In the genomic region with DNA sequence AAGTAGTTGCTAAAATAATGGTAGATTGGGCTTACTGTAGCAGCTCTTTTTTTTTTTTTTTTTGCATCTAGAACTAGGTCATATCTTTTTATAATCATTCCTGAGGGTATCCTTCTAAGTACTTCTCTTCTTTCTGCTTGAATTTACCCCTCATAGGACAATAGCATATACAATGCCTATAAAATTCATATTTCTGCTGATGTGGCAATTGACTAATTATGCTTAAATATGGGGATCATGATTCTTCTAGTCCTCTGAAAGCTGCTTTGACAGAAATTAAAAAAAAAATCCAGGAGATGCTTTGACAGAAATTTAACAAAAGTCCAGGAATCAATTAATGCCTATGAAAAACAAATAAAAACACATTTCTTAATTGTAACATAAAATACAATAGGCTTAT, we compare ENCODE assay signal across 31 cellular contexts.
"Had no signal": no experiment of that assay in that cellular context is flagged by ENCODE, and none has a peak within 500 bp of the region (broad histone marks: within the 10 kb centered on the region; RNA-seq: fewer than 3 reads in every experiment).

No MANE protein-coding gene starts in this region.

- H3K27me3 ChIP-seq: neural progenitor cell, ovary, spleen, suprapubic skin, testis, tibial artery, transverse colon, upper lobe of right lung, vagina had no signal

- H3K36me3 Mint-ChIP-seq: natural killer cell; neural progenitor cell; stimulated activated memory B cell treated with anti-CD40 and anti-IgM and Interleukin-4, amounts not matched to agents 10 μg/mL and 1 μg/mL and 100 μg/mL, for 72 hours; type B pancreatic cell had no signal

- H2AFZ ChIP-seq: neural progenitor cell, parathyroid adenoma had no signal

- H3K4me3 Mint-ChIP-seq: natural killer cell; nephron; neural progenitor cell; stimulated activated memory B cell treated with anti-CD40 and anti-IgM and Interleukin-4, amounts not matched to agents 10 μg/mL and 1 μg/mL and 100 μg/mL, for 72 hours; stimulated activated naive CD8-positive, alpha-beta T cell treated with anti-CD3 and anti-CD28 coated beads, Interleukin-15, amount 100 ng/mL, for 72 hours; type B pancreatic cell had no signal

- H3K9me3 ChIP-seq: ovary, suprapubic skin, testis, tibial artery, transverse colon, upper lobe of right lung, vagina had no signal

- ATAC-seq: natural killer cell; psoas muscle; right cardiac atrium; sciatic nerve; stimulated activated memory B cell treated with anti-CD40 and anti-IgM and Interleukin-4, amounts not matched to agents 10 μg/mL and 1 μg/mL and 100 μg/mL, for 72 hours; stimulated activated naive CD8-positive, alpha-beta T cell treated with anti-CD3 and anti-CD28 coated beads, Interleukin-15, amount 100 ng/mL, for 72 hours; stimulated activated naive CD8-positive, alpha-beta T cell treated with anti-CD3 and anti-CD28 coated beads, Interleukin-15, Interleukin-2, amounts not matched to agents 100 U/mL and 50 U/mL, for 24 hours; upper lobe of right lung had no signal

- H3K9me3 Mint-ChIP-seq: nephron, neural progenitor cell had no signal

- H3K4me2 ChIP-seq: neural progenitor cell, smooth muscle cell had no signal

- H3K36me3 ChIP-seq: neural progenitor cell, ovary, spleen, suprapubic skin, tibial artery, transverse colon, upper lobe of right lung, vagina had no signal

- H3K27ac Mint-ChIP-seq: natural killer cell; nephron; neural progenitor cell; progenitor cell of endocrine pancreas; stimulated activated memory B cell treated with anti-CD40 and anti-IgM and Interleukin-4, amounts not matched to agents 10 μg/mL and 1 μg/mL and 100 μg/mL, for 72 hours; stimulated activated naive CD8-positive, alpha-beta T cell treated with anti-CD3 and anti-CD28 coated beads, Interleukin-15, amount 100 ng/mL, for 72 hours; type B pancreatic cell had no signal

- H3K27ac ChIP-seq: neural progenitor cell, ovary, parathyroid adenoma, psoas muscle, skin epidermis, spleen, suprapubic skin, testis, tibial artery, transverse colon, upper lobe of right lung, vagina had no signal

- DNase-seq: natural killer cell; occipital lobe; ovary; posterior cingulate gyrus; psoas muscle; right cardiac atrium; spleen; stimulated activated CD4-positive, alpha-beta T cell treated with anti-CD3 and anti-CD28 coated beads, Interleukin-12 subunit alpha, Interleukin-12 subunit beta, amount 100 ng/mL, for 4 hours; stimulated activated CD4-positive, alpha-beta T cell treated with anti-CD3 and anti-CD28 coated beads, Interleukin-1b, Interleukin-23, amount 100 ng/mL, for 48 hours; stimulated activated CD4-positive, alpha-beta T cell treated with anti-CD3 and anti-CD28 coated beads, Interleukin-4, amount 100 ng/mL, for 1 hour; stimulated activated CD4-positive, alpha-beta T cell treated with anti-CD3 and anti-CD28 coated beads, Interleukin-4, amount 100 ng/mL, for 4 hours; stimulated activated CD8-positive, alpha-beta memory T cell treated with anti-CD3 and anti-CD28 coated beads, Interleukin-4, amount 100 ng/mL, for 48 hours; stimulated activated naive CD4-positive, alpha-beta T cell; stimulated activated naive CD8-positive, alpha-beta T cell treated with anti-CD3 and anti-CD28 coated beads, Interleukin-15, amount 100 ng/mL, for 72 hours; stimulated activated naive CD8-positive, alpha-beta T cell treated with anti-CD3 and anti-CD28 coated beads, Interleukin-15, Interleukin-2, amounts not matched to agents 100 U/mL and 50 U/mL, for 24 hours; substantia nigra; testis; tibial artery; transverse colon; upper lobe of right lung had no signal

- H3K27me3 Mint-ChIP-seq: progenitor cell of endocrine pancreas; stimulated activated memory B cell treated with anti-CD40 and anti-IgM and Interleukin-4, amounts not matched to agents 10 μg/mL and 1 μg/mL and 100 μg/mL, for 72 hours; stimulated activated naive CD8-positive, alpha-beta T cell treated with anti-CD3 and anti-CD28 coated beads, Interleukin-15, amount 100 ng/mL, for 72 hours; type B pancreatic cell had no signal

- H3K4me1 Mint-ChIP-seq: natural killer cell; neural progenitor cell; stimulated activated memory B cell treated with anti-CD40 and anti-IgM and Interleukin-4, amounts not matched to agents 10 μg/mL and 1 μg/mL and 100 μg/mL, for 72 hours; stimulated activated naive CD8-positive, alpha-beta T cell treated with anti-CD3 and anti-CD28 coated beads, Interleukin-15, amount 100 ng/mL, for 72 hours had no signal

- H3K4me1 ChIP-seq: neural progenitor cell, parathyroid adenoma, psoas muscle, spleen, suprapubic skin, testis, tibial artery, transverse colon, upper lobe of right lung, vagina had no signal

- H3K9ac ChIP-seq: neural progenitor cell, parathyroid adenoma had no signal

- H3K4me3 ChIP-seq: neural progenitor cell, ovary, psoas muscle, skin epidermis, smooth muscle cell, spleen, suprapubic skin, testis, tibial artery, transverse colon, upper lobe of right lung, vagina had no signal

- H3K79me2 ChIP-seq: parathyroid adenoma had no signal
